22 cellular contexts compared by ENCODE assay signal in the genomic region with DNA sequence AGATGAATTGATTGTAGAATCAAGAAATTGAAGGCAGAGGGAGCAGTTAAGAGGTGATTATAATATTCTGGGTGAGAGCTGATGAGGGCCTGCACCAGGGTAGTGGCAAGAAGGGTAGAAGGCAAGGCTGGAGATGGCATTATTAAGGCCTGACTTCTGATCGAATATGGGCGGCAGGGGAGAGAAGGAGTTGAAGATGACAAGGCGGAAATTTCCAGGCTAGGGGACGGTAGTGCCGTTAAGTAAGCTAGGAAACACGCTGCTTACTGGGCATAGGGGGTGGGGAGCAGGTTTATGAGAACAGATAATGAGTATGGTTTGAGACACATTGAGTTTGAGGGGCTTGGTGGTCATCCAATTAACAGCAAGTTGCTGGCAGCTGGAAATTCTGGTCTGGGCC.
"Had no signal": no experiment of that assay in that cellular context is flagged by ENCODE, and none has a peak within 500 bp of the region (broad histone marks: within the 10 kb centered on the region; RNA-seq: fewer than 3 reads in every experiment).

No MANE protein-coding gene starts in this region.

- ATAC-seq: activated T-cell treated with anti-CD3 and anti-CD28 coated beads, Interleukin-2, amount 50 U/mL, for 72 hours; left lobe of liver; lower lobe of right lung; psoas muscle had no signal

- H3K27ac ChIP-seq: dorsolateral prefrontal cortex, lower lobe of right lung, ovary, psoas muscle, SK-N-MC, testis, uterus had no signal

- FAIRE-seq: astrocyte, colon had no signal

- H3K36me3 Mint-ChIP-seq: activated naive CD4-positive, alpha-beta T cell treated with anti-CD3 and anti-CD28 coated beads, Interleukin-2, amount 50 U/mL, for 24 hours; naive B cell had no signal

- H3K4me3 ChIP-seq: dorsolateral prefrontal cortex, lower lobe of right lung, ovary, psoas muscle, SK-N-MC, testis, uterus had no signal

- H3K27me3 ChIP-seq: ovary, testis, uterus had no signal

- H3K27me3 Mint-ChIP-seq: activated naive CD4-positive, alpha-beta T cell treated with anti-CD3 and anti-CD28 coated beads, Interleukin-2, amount 50 U/mL, for 24 hours; naive B cell had no signal

- H3K9me3 Mint-ChIP-seq: activated naive CD4-positive, alpha-beta T cell treated with anti-CD3 and anti-CD28 coated beads, Interleukin-2, amount 50 U/mL, for 24 hours; activated T-cell treated with anti-CD3 and anti-CD28 coated beads, Interleukin-2, amount 50 U/mL, for 72 hours; immature natural killer cell; naive B cell had no signal

- H3K4me1 ChIP-seq: lower lobe of right lung, psoas muscle, testis, uterus had no signal

- H3K27ac Mint-ChIP-seq: activated naive CD4-positive, alpha-beta T cell treated with anti-CD3 and anti-CD28 coated beads, Interleukin-2, amount 50 U/mL, for 24 hours; endodermal cell; immature natural killer cell had no signal

- H3K36me3 ChIP-seq: ovary, uterus had no signal

- DNase-seq: activated CD4-positive, alpha-beta T cell treated with anti-CD3 and anti-CD28 coated beads, Interleukin-2, amount 50 U/mL, for 48 hours; activated gamma-delta T cell; activated T-cell treated with anti-CD3 and anti-CD28 coated beads, Interleukin-2, amount 50 U/mL, for 72 hours; central memory CD4-positive, alpha-beta T cell; dorsolateral prefrontal cortex; endodermal cell; foreskin melanocyte; immature natural killer cell; lower lobe of right lung; naive B cell; ovary; psoas muscle; right cardiac atrium; stimulated activated CD4-positive, alpha-beta T cell treated with anti-CD3 and anti-CD28 coated beads, Interleukin-4, amount 100 ng/mL, for 24 hours; testis; trophoblast cell; uterus had no signal

- H3K4me3 Mint-ChIP-seq: activated naive CD4-positive, alpha-beta T cell treated with anti-CD3 and anti-CD28 coated beads, Interleukin-2, amount 50 U/mL, for 24 hours; activated T-cell treated with anti-CD3 and anti-CD28 coated beads, Interleukin-2, amount 50 U/mL, for 72 hours; endodermal cell; immature natural killer cell; naive B cell had no signal

- H3K9me3 ChIP-seq: lower lobe of right lung, ovary, psoas muscle, testis, uterus had no signal
